8 cellular contexts compared by ENCODE assay signal in the genomic region with DNA sequence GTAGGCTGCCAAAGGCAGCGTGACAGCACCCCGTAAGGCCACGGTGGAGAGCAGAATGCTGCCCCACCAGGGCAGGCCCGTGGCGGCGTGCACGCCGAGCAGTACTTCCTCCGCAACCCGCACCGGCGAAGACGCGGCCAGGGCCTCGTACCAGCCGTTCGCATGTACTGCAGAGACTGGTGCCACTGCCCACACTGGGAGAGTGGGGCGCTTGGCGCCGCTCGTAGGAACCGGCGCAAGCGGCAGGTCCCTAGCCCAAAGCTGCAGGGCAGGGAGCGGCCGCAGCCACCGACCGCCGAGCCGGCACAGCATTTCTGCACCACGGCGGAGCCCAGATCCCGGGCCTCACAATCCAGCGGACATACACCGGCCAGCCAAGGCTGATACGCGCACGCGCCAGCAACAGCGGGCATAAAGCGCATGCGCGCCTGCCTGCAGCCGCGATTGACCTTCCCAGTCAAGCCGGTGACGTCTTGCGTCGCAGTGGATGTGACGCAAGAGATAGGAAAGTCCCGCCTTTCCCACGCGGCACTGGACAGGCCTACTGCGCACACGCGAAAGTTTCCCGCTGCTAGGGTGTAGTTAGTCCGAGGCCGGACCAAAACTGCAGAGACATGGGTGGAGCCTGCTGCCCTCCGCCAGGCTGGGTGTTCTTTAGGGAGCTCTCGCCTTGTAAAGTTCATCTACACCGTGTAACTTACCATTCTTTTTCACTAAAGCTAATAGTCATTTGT. TPM values are rescaled to one million over a fixed set of nuclear protein-coding genes. Genes with fewer than 3 reads are reported as not detected.
DNase-seq lines count a peak whose midpoint lies in the region; ATAC-seq, FAIRE-seq and TF ChIP-seq lines count a peak whose summit lies in the region.

A gene with protein sequence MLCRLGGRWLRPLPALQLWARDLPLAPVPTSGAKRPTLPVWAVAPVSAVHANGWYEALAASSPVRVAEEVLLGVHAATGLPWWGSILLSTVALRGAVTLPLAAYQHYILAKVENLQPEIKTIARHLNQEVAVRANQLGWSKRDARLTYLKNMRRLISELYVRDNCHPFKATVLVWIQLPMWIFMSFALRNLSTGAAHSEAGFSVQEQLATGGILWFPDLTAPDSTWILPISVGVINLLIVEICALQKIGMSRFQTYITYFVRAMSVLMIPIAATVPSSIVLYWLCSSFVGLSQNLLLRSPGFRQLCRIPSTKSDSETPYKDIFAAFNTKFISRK (minus strand): TSS at position 379 of the 734 bp plus-strand sequence. CDS start 67 bp downstream, at position 312.

- no peaks in the 10 kb centered on the region for H4K20me1 ChIP-seq in DND-41 (ENCODE audit: insufficient read depth, low read length)

- peak within 1 kb of the TSS; percentile 80 to 92 for H3K4me3 Mint-ChIP-seq in activated T-cell treated with anti-CD3 and anti-CD28 coated beads, Interleukin-2, amount 50 U/mL, for 72 hours

- TF ChIP-seq CTCF in DND-41 (IDR thresholded peaks at IDR 0.05; ENCODE audit: borderline replicate concordance, extremely low read depth, low read length, poor library complexity, severe bottlenecking) = peak; percentile 36

- H3K27me3 ChIP-seq in DND-41 (ENCODE audit: insufficient read depth, low read length, poor library complexity) (no peaks in the 10 kb centered on the region), muscle layer of colon (ENCODE audit: control insufficient read depth in 1 of 2, insufficient read depth in 2 of 2, low read length in 2 of 2) (no peaks in the 10 kb centered on the region)

- H3K36me3 ChIP-seq in DND-41 (ENCODE audit: insufficient read depth, low read length) = peaks cover 23% of the 10 kb centered on the region
- H3K36me3 ChIP-seq in KOPT-K1 (ENCODE audit: insufficient read depth, low read length) = peaks cover 38% of the 10 kb centered on the region
- H3K36me3 ChIP-seq in muscle layer of colon (ENCODE audit: insufficient read depth, low read length) = peaks cover 3% of the 10 kb centered on the region

- H3K27ac ChIP-seq in DND-41 (ENCODE audit: low read length) (peak within 1 kb of the TSS; percentile 89), KOPT-K1 (ENCODE audit: low read depth, low read length, poor library complexity, severe bottlenecking) (peak within 1 kb of the TSS; percentile 93), muscle layer of colon (ENCODE audit: low read depth, low read length) (peak within 1 kb of the TSS; percentile 91)

- H3K4me1 ChIP-seq in DND-41 (ENCODE audit: insufficient read depth, low read length) = peaks cover 34% of the 10 kb centered on the region
- H3K4me1 ChIP-seq in muscle layer of colon (ENCODE audit: insufficient read depth, low read length) = peaks cover 17% of the 10 kb centered on the region

- peak; percentile 80 for ATAC-seq in DND-41 (ENCODE audit: insufficient read depth, low read depth)
- ATAC-seq in GM21786 (IDR thresholded peaks at IDR 0.05; ENCODE audit: unreplicated experiment) = peak; percentile 86
- ATAC-seq in activated T-cell treated with anti-CD3 and anti-CD28 coated beads, Interleukin-2, amount 50 U/mL, for 72 hours (replicated peaks in 1 of 2) = peak; percentile 82 to 86
- ATAC-seq in esophagus mucosa = peak; percentile 96

- no peaks in the 10 kb centered on the region for H3K27me3 Mint-ChIP-seq in activated T-cell treated with anti-CD3 and anti-CD28 coated beads, Interleukin-2, amount 50 U/mL, for 72 hours (ENCODE audit: low read depth)

- FAIRE-seq in RCC 7860 (lab: Jason Lieb, UNC) = peak; percentile 81

- peaks cover 6 to 8% of the 10 kb centered on the region in 2 donors for H3K36me3 Mint-ChIP-seq in activated T-cell treated with anti-CD3 and anti-CD28 coated beads, Interleukin-2, amount 50 U/mL, for 72 hours (ENCODE audit: insufficient read depth in 2 of 2)

- peak within 1 kb of the TSS; percentile 99 for H3K27ac Mint-ChIP-seq in activated T-cell treated with anti-CD3 and anti-CD28 coated beads, Interleukin-2, amount 50 U/mL, for 72 hours

- H3K4me3 ChIP-seq in DND-41 (ENCODE audit: low read depth in 1 of 2, low read length in 2 of 2) (peak within 1 kb of the TSS; percentile 34 to 79), muscle layer of colon (ENCODE audit: low read depth in 1 of 2, low read length in 2 of 2) (peak within 1 kb of the TSS; percentile 66 to 96)

- no peaks in the 10 kb centered on the region for H3K9me3 Mint-ChIP-seq in activated T-cell treated with anti-CD3 and anti-CD28 coated beads, Interleukin-2, amount 50 U/mL, for 72 hours

- H3K79me2 ChIP-seq in DND-41 (ENCODE audit: insufficient read depth, low read length) = peaks cover 37% of the 10 kb centered on the region

- H3K4me2 ChIP-seq in DND-41 (ENCODE audit: insufficient read depth, low read length) = peak within 1 kb of the TSS; percentile 68

- no peaks in the 10 kb centered on the region for H3K9me3 ChIP-seq in DND-41 (ENCODE audit: insufficient read depth, low read length, severe bottlenecking)
- no peaks in the 10 kb centered on the region for H3K9me3 ChIP-seq in KOPT-K1 (ENCODE audit: insufficient read depth, low read length, poor library complexity, severe bottlenecking)
- H3K9me3 ChIP-seq in muscle layer of colon (ENCODE audit: low read length) = no peaks in the 10 kb centered on the region

- H2AFZ ChIP-seq in DND-41 (ENCODE audit: low read depth, low read length) = peak within 1 kb of the TSS; percentile 87

- H3K4me1 Mint-ChIP-seq in activated T-cell treated with anti-CD3 and anti-CD28 coated beads, Interleukin-2, amount 50 U/mL, for 72 hours (ENCODE audit: low read depth) = peaks cover 39% of the 10 kb centered on the region

- DNase-seq in DND-41 = peak; percentile 94
- peak; percentile 94 for DNase-seq in RCC 7860 (ENCODE audit: low spot score)
- DNase-seq in activated T-cell treated with anti-CD3 and anti-CD28 coated beads, Interleukin-2, amount 50 U/mL, for 72 hours = peak; percentile 94 to 95
- DNase-seq in stimulated activated CD8-positive, alpha-beta memory T cell treated with anti-CD3 and anti-CD28 coated beads, Interleukin-7, amount 100 ng/mL, for 24 hours (ENCODE audit: low read depth) = peak; percentile 91

- peak within 1 kb of the TSS; percentile 82 for H3K9ac ChIP-seq in DND-41 (ENCODE audit: low read depth, low read length)
- peak within 1 kb of the TSS; percentile 87 for H3K9ac ChIP-seq in muscle layer of colon (ENCODE audit: low read length)

RNA-seq across cellular contexts. Expression of the gene that starts here (rescaled TPM):
- total RNA-seq in activated T-cell treated with anti-CD3 and anti-CD28 coated beads, Interleukin-2, amount 50 U/mL, for 72 hours = 10 to 100 TPM; 19.1 to 20.3 TPM
- total RNA-seq in esophagus mucosa = 11.0 TPM

Comparison
In these comparisons a context has a peak if more than half of its experiments do, and no peak if none do; other contexts are left out.
1. Peak in every context shown above with its lines: DNase-seq, ATAC-seq, H3K4me3 ChIP-seq and H3K27ac ChIP-seq.